ENCODE assay signal across 10 cellular contexts in the genomic region with DNA sequence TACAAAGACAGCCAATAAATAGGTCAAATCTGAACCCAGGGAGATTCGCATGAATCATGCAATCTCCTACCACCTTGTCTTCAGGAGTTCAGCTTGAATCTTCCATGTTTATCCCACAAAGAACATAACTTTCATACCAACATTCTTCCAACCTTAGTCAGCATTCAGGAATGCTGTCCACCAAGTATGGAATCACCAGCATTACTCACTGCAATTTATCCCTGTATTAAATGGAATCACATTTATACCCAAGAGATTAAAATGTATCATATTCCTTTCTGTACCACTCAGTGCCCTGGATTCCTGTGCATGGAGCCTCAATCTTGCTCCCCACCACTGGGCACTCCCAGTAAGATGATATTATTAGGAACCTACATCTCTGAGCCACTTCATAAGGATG.
DNase-seq lines count a peak whose midpoint lies in the region; ATAC-seq, FAIRE-seq and TF ChIP-seq lines count a peak whose summit lies in the region.
"Had no signal": no experiment of that assay in that cellular context is flagged by ENCODE, and none has a peak within 500 bp of the region (broad histone marks: within the 10 kb centered on the region; RNA-seq: fewer than 3 reads in every experiment).

No MANE protein-coding gene starts in this region.

- peak in 1 of 2 experiments; percentile 91; a peak in 2 of 4 replicates for TF ChIP-seq EP300 in SK-N-SH (IDR thresholded peaks at IDR 0.05; ENCODE audit: borderline replicate concordance in 1 of 2, low read depth in 1 of 2, low read length in 1 of 2)

- no peaks in the 10 kb centered on the region for H3K9me2 ChIP-seq in SK-N-SH

- ATAC-seq in HG03045 (IDR thresholded peaks at IDR 0.05; ENCODE audit: unreplicated experiment) = no peak

- no peak for TF ChIP-seq RAD21 in SK-N-SH (IDR thresholded peaks at IDR 0.05; ENCODE audit: low read length)

- 0% methylated on average over 1 of the region's 1 CpG for WGBS in SK-N-SH (ENCODE audit: low lambda C conversion rate)

- no peaks in the 10 kb centered on the region for H3K27me3 ChIP-seq in SK-N-SH (ENCODE audit: insufficient read depth)

- peaks cover 69% of the 10 kb centered on the region for H3K79me2 ChIP-seq in SK-N-SH (ENCODE audit: insufficient read depth)

- CTCF ChIA-PET in SK-N-SH (lab: Yijun Ruan, JAX) = interaction anchor here (1.0 kb wide), 2 partner anchors 13 to 20 kb away, joined by 3 read pairs; no protein-coding TSS in a partner anchor

- H3K4me1 Mint-ChIP-seq in progenitor cell of endocrine pancreas (ENCODE audit: low read depth) = peaks cover 27% of the 10 kb centered on the region
- H3K4me1 Mint-ChIP-seq: activated naive CD8-positive, alpha-beta T cell treated with anti-CD3 and anti-CD28 coated beads, Interleukin-2, amount 10 ng/mL, durations not matched to agents 7 days and 5 days had no signal

- TF ChIP-seq CTCF in SK-N-SH (IDR thresholded peaks at IDR 0.05) = no peak
- no peak for TF ChIP-seq CTCF in fibroblast of the aortic adventitia (IDR thresholded peaks at IDR 0.05; ENCODE audit: insufficient read depth, low read length)
- no peak for TF ChIP-seq CTCF in progenitor cell of endocrine pancreas (IDR thresholded peaks at IDR 0.05; ENCODE audit: unreplicated experiment)

- H3K9me3 Mint-ChIP-seq in progenitor cell of endocrine pancreas (ENCODE audit: low read depth) = no peaks in the 10 kb centered on the region

- no peaks in the 10 kb centered on the region for H4K20me1 ChIP-seq in SK-N-SH (ENCODE audit: insufficient read depth)

- peak overlapping the region; percentile 84 for H3K27ac Mint-ChIP-seq in progenitor cell of endocrine pancreas
- H3K27ac Mint-ChIP-seq: activated naive CD8-positive, alpha-beta T cell treated with anti-CD3 and anti-CD28 coated beads, Interleukin-2, amount 10 ng/mL, durations not matched to agents 7 days and 5 days had no signal

- H3K9me3 ChIP-seq in SK-N-SH = no peaks in the 10 kb centered on the region

- H3K36me3 Mint-ChIP-seq in progenitor cell of endocrine pancreas (ENCODE audit: insufficient read depth) = no peaks in the 10 kb centered on the region
- H3K36me3 Mint-ChIP-seq: activated naive CD8-positive, alpha-beta T cell treated with anti-CD3 and anti-CD28 coated beads, Interleukin-2, amount 10 ng/mL, durations not matched to agents 7 days and 5 days had no signal

- H3F3A ChIP-seq in SK-N-SH (replicated peaks; ENCODE audit: insufficient read depth) = peaks cover 19% of the 10 kb centered on the region

- DNase-seq in SK-N-SH (no peak), fibroblast of the aortic adventitia (ENCODE audit: low read depth) (peak; percentile 96), progenitor cell of endocrine pancreas (ENCODE audit: low spot score, unreplicated experiment) (no peak)
- no peak for DNase-seq in stimulated activated CD4-positive, alpha-beta T cell treated with anti-CD3 and anti-CD28 coated beads, Interleukin-1b, Interleukin-23, amount 100 ng/mL, for 48 hours
- no peak for DNase-seq in activated CD4-positive, CD25-positive, alpha-beta regulatory T cell (lab: John Stamatoyannopoulos, UW)
- DNase-seq in activated CD8-positive, alpha-beta memory T cell treated with anti-CD3 and anti-CD28 coated beads for 24 hours = no peak
- DNase-seq: activated naive CD8-positive, alpha-beta T cell treated with anti-CD3 and anti-CD28 coated beads, Interleukin-2, amount 10 ng/mL, durations not matched to agents 7 days and 5 days; NCI-H510A treated with DMSO at 0.1 percent for 48 hours had no signal

- H3K36me3 ChIP-seq in SK-N-SH (replicated peaks in 1 of 2; ENCODE audit: control insufficient read depth in 1 of 2, insufficient read depth in 2 of 2, low read length in 1 of 2) = no peaks in the 10 kb centered on the region

- H3K4me3 ChIP-seq in SK-N-SH (ENCODE audit: low read depth in 2 of 2, low read length in 1 of 2) = no peak overlapping the region
- no peak overlapping the region for H3K4me3 ChIP-seq in fibroblast of the aortic adventitia (ENCODE audit: low read depth, low read length)

- peak overlapping the region; percentile 60 for H3K9ac ChIP-seq in SK-N-SH

- peaks cover 0 to 25% of the 10 kb centered on the region in 2 experiments; a peak in 2 of 4 replicates for H3K4me1 ChIP-seq in SK-N-SH (ENCODE audit: control insufficient read depth in 1 of 2, insufficient read depth in 2 of 2, low read depth in 1 of 2, low read length in 1 of 2)

- POLR2A ChIA-PET in SK-N-SH (lab: Yijun Ruan, JAX) = no interaction called here

- H3K4me3 Mint-ChIP-seq in progenitor cell of endocrine pancreas (ENCODE audit: low read depth) = no peak overlapping the region
- H3K4me3 Mint-ChIP-seq: activated naive CD8-positive, alpha-beta T cell treated with anti-CD3 and anti-CD28 coated beads, Interleukin-2, amount 10 ng/mL, durations not matched to agents 7 days and 5 days had no signal

- peak overlapping the region; percentile 41; the same call in 1 of the 2 replicates for H3K4me2 ChIP-seq in SK-N-SH

- FAIRE-seq in G401.6 (lab: Jason Lieb, UNC) = peak; percentile 94

- H3K27ac ChIP-seq in SK-N-SH (ENCODE audit: low read depth in 2 of 2, low read length in 1 of 2) = peak overlapping the region; percentile 55 to 85; a peak in 3 of 4 replicates

- H2AFZ ChIP-seq in SK-N-SH (ENCODE audit: low read depth) = no peak overlapping the region

- no peaks in the 10 kb centered on the region for H3K27me3 Mint-ChIP-seq in progenitor cell of endocrine pancreas
- H3K27me3 Mint-ChIP-seq: activated naive CD8-positive, alpha-beta T cell treated with anti-CD3 and anti-CD28 coated beads, Interleukin-2, amount 10 ng/mL, durations not matched to agents 7 days and 5 days had no signal

TF ChIP-seq in SK-N-SH, 30 proteins besides CTCF, POLR2A, EP300 and RAD21 (continues in another document):
- TF ChIP-seq RXRA (IDR thresholded peaks at IDR 0.05; ENCODE audit: borderline replicate concordance, low read depth) (peak; percentile 82), MAX (IDR thresholded peaks at IDR 0.05; ENCODE audit: low read depth) (peak; percentile 48; the same call in 1 of the 2 replicates), TCF12 (IDR thresholded peaks at IDR 0.05) (peak; percentile 91), TEAD4 (IDR thresholded peaks at IDR 0.05; ENCODE audit: borderline replicate concordance, insufficient read depth) (peak; percentile 98), MEF2A (IDR thresholded peaks at IDR 0.05; ENCODE audit: borderline replicate concordance, low read depth) (peak; percentile 57; the same call in 1 of the 2 replicates), RFX5 (IDR thresholded peaks at IDR 0.05; ENCODE audit: low read length) (no peak), YY1 (IDR thresholded peaks at IDR 0.05; ENCODE audit: low read depth) (peak; percentile 75; the same call in 1 of the 2 replicates), ELF1 (IDR thresholded peaks at IDR 0.05) (no peak), SIN3A (IDR thresholded peaks at IDR 0.05; ENCODE audit: borderline replicate concordance, low read depth, low read length) (no peak), MXI1 (IDR thresholded peaks at IDR 0.05; ENCODE audit: low read depth, low read length) (no peak), JUND (IDR thresholded peaks at IDR 0.05) (peak; percentile 100), NFIC (IDR thresholded peaks at IDR 0.05; ENCODE audit: borderline replicate concordance) (peak; percentile 67), FOSL2 (IDR thresholded peaks at IDR 0.05; ENCODE audit: borderline replicate concordance, low read depth) (peak; percentile 97), RCOR1 (IDR thresholded peaks at IDR 0.05; ENCODE audit: low read length) (no peak), IRF3 (IDR thresholded peaks at IDR 0.05; ENCODE audit: low read depth, low read length) (no peak), POLR2AphosphoS5 (IDR thresholded peaks at IDR 0.05; ENCODE audit: low read depth, low read length) (peak; percentile 81; the same call in 1 of the 2 replicates)
- TF ChIP-seq, protein P1, sequence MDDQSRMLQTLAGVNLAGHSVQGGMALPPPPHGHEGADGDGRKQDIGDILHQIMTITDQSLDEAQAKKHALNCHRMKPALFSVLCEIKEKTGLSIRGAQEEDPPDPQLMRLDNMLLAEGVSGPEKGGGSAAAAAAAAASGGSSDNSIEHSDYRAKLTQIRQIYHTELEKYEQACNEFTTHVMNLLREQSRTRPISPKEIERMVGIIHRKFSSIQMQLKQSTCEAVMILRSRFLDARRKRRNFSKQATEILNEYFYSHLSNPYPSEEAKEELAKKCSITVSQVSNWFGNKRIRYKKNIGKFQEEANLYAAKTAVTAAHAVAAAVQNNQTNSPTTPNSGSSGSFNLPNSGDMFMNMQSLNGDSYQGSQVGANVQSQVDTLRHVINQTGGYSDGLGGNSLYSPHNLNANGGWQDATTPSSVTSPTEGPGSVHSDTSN (IDR thresholded peaks at IDR 0.05) = peak; percentile 66
- TF ChIP-seq, protein P2, sequence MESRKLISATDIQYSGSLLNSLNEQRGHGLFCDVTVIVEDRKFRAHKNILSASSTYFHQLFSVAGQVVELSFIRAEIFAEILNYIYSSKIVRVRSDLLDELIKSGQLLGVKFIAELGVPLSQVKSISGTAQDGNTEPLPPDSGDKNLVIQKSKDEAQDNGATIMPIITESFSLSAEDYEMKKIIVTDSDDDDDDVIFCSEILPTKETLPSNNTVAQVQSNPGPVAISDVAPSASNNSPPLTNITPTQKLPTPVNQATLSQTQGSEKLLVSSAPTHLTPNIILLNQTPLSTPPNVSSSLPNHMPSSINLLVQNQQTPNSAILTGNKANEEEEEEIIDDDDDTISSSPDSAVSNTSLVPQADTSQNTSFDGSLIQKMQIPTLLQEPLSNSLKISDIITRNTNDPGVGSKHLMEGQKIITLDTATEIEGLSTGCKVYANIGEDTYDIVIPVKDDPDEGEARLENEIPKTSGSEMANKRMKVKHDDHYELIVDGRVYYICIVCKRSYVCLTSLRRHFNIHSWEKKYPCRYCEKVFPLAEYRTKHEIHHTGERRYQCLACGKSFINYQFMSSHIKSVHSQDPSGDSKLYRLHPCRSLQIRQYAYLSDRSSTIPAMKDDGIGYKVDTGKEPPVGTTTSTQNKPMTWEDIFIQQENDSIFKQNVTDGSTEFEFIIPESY (IDR thresholded peaks at IDR 0.05; ENCODE audit: borderline replicate concordance, low read depth) = peak; percentile 73; the same call in 1 of the 2 replicates
